8 cellular contexts compared by ENCODE assay signal in the genomic region with DNA sequence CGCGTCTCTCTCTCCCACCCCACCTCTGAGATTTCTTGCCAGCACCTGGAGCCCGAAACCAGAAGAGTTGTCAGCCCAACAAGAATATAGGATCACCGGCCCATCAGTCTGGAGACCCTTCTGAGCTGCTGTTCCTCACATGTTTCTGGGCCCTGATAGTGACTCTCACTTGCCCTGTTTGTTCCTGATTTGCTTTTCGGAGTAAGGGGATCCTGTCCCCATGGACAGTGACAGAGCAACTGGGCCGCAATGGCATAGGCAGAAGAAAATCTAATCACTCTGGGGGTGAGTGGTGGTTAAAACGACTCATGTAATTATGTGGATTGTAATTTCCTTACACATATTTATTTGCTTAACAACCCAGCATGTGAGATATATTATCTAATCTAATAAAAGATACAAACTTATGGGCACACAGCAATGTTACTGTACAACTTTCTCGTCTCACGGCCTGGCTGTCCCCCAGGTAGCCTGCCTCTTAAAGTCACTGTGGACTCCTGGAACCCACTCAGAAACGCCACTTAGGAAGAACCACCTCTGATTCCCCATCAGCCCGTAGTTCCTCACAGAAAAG. TPM values are rescaled to one million over a fixed set of nuclear protein-coding genes. Genes with fewer than 3 reads are reported as not detected.
A peak's percentile ranks its signal among the peaks of the same experiment; 100 is the strongest.
DNase-seq lines count a peak whose midpoint lies in the region; ATAC-seq and TF ChIP-seq lines count a peak whose summit lies in the region.

No MANE protein-coding gene starts in this region.

- CTCF ChIA-PET in HEK293T (lab: Yijun Ruan, JAX) = no interaction called here

- intact Hi-C loops in right lobe of liver (cut with DNase I) = no loop called here

- peak overlapping the region in 2 of 3 donors; percentile 23 to 50 for H3K4me3 ChIP-seq in right lobe of liver
- peak overlapping the region; percentile 46 to 88 (median 51) for H3K4me3 ChIP-seq in tibial nerve

- H3K9me3 Mint-ChIP-seq in activated T-cell treated with anti-CD3 and anti-CD28 coated beads, Interleukin-2, amount 50 U/mL, for 24 hours = no peaks in the 10 kb centered on the region
- no peaks in the 10 kb centered on the region for H3K9me3 Mint-ChIP-seq in activated naive CD8-positive, alpha-beta T cell treated with anti-CD3 and anti-CD28 coated beads, Interleukin-2, amount 50 U/mL, for 24 hours

- no peak for ATAC-seq in activated naive CD8-positive, alpha-beta T cell treated with anti-CD3 and anti-CD28 coated beads, Interleukin-2, amount 50 U/mL, for 24 hours
- ATAC-seq in right lobe of liver = no peak

- H3K9me3 ChIP-seq in right lobe of liver (no peaks in the 10 kb centered on the region), tibial nerve (no peaks in the 10 kb centered on the region)

- H3K4me3 Mint-ChIP-seq in activated T-cell treated with anti-CD3 and anti-CD28 coated beads, Interleukin-2, amount 50 U/mL, for 24 hours = peak overlapping the region; percentile 49
- H3K4me3 Mint-ChIP-seq in activated naive CD8-positive, alpha-beta T cell treated with anti-CD3 and anti-CD28 coated beads, Interleukin-2, amount 50 U/mL, for 24 hours = peak overlapping the region; percentile 70

- POLR2A ChIA-PET in HEK293T (lab: Yijun Ruan, JAX) = interaction anchor here (0.6 to 1.8 kb wide), 3 partner anchors 34 to 58 kb away, joined by 3 to 5 read pairs (median 3); no protein-coding TSS in a partner anchor

- TF ChIP-seq EP300 in tibial nerve (IDR thresholded peaks at IDR 0.05) = no peak

- H3K36me3 Mint-ChIP-seq in activated T-cell treated with anti-CD3 and anti-CD28 coated beads, Interleukin-2, amount 50 U/mL, for 24 hours (ENCODE audit: low read depth) = no peaks in the 10 kb centered on the region
- no peaks in the 10 kb centered on the region for H3K36me3 Mint-ChIP-seq in activated naive CD8-positive, alpha-beta T cell treated with anti-CD3 and anti-CD28 coated beads, Interleukin-2, amount 50 U/mL, for 24 hours (ENCODE audit: low read depth)

- DNase-seq in activated T-cell treated with anti-CD3 and anti-CD28 coated beads, Interleukin-2, amount 50 U/mL, for 24 hours = no peak
- DNase-seq in activated T-cell treated with anti-CD3 and anti-CD28 coated beads for 4 hours (no peak), right lobe of liver (no peak), tibial nerve (ENCODE audit: low spot score in 2 of 2) (no peak), AG20443 (ENCODE audit: low spot score) (no peak), HT-29 (ENCODE audit: low spot score) (no peak), HEK293T (ENCODE audit: extremely low spot score) (no peak)
- DNase-seq in activated naive CD8-positive, alpha-beta T cell treated with anti-CD3 and anti-CD28 coated beads, Interleukin-2, amount 50 U/mL, for 24 hours = no peak

- H3K27ac Mint-ChIP-seq in activated T-cell treated with anti-CD3 and anti-CD28 coated beads, Interleukin-2, amount 50 U/mL, for 24 hours = no peak overlapping the region
- H3K27ac Mint-ChIP-seq in activated naive CD8-positive, alpha-beta T cell treated with anti-CD3 and anti-CD28 coated beads, Interleukin-2, amount 50 U/mL, for 24 hours = no peak overlapping the region

- peaks cover 8% of the 10 kb centered on the region for H3K4me1 Mint-ChIP-seq in activated T-cell treated with anti-CD3 and anti-CD28 coated beads, Interleukin-2, amount 50 U/mL, for 24 hours (ENCODE audit: low read depth)
- peaks cover 4% of the 10 kb centered on the region for H3K4me1 Mint-ChIP-seq in activated naive CD8-positive, alpha-beta T cell treated with anti-CD3 and anti-CD28 coated beads, Interleukin-2, amount 50 U/mL, for 24 hours

- H3K27me3 ChIP-seq in right lobe of liver = no peaks in the 10 kb centered on the region
- no peaks in the 10 kb centered on the region for H3K27me3 ChIP-seq in tibial nerve

- TF ChIP-seq CTCF in right lobe of liver (IDR thresholded peaks at IDR 0.05) = no peak
- TF ChIP-seq CTCF in tibial nerve (IDR thresholded peaks at IDR 0.05) = no peak

- H3K27me3 Mint-ChIP-seq in activated T-cell treated with anti-CD3 and anti-CD28 coated beads, Interleukin-2, amount 50 U/mL, for 24 hours = peaks cover 73% of the 10 kb centered on the region
- H3K27me3 Mint-ChIP-seq in activated naive CD8-positive, alpha-beta T cell treated with anti-CD3 and anti-CD28 coated beads, Interleukin-2, amount 50 U/mL, for 24 hours = peaks cover 60% of the 10 kb centered on the region

- H3K27ac ChIP-seq in right lobe of liver (no peak overlapping the region), tibial nerve (peak overlapping the region; percentile 68 to 91 (median 76))

- H3K4me1 ChIP-seq in right lobe of liver (peaks cover 0 to 11% (median 0%) of the 10 kb centered on the region in 4 donors), tibial nerve (peaks cover 0 to 20% (median 0%) of the 10 kb centered on the region in 4 donors)

- 80% methylated on average over 6 of the region's 11 CpGs for WGBS in right lobe of liver (ENCODE audit: insufficient coverage, low coverage, low lambda C conversion rate, missing lambda C conversion rate)
- 49 to 50% methylated on average over 11 of the region's 11 CpGs for WGBS in tibial nerve, 2 donors

- TF ChIP-seq POLR2A in right lobe of liver (IDR thresholded peaks at IDR 0.05) (no peak), tibial nerve (IDR thresholded peaks at IDR 0.05) (no peak)

- H3K36me3 ChIP-seq in right lobe of liver = no peaks in the 10 kb centered on the region
- no peaks in the 10 kb centered on the region for H3K36me3 ChIP-seq in tibial nerve

TF ChIP-seq in HEK293T, 16 proteins besides CTCF, POLR2A, EP300 and RAD21:
- TF ChIP-seq FOXA1 (IDR thresholded peaks at IDR 0.05) (no peak), SUZ12 (IDR thresholded peaks at IDR 0.05) (no peak), LEF1 (IDR thresholded peaks at IDR 0.05; ENCODE audit: borderline replicate concordance) (no peak), NFRKB (IDR thresholded peaks at IDR 0.05) (no peak), TARDBP (IDR thresholded peaks at IDR 0.05) (no peak), SP1 (IDR thresholded peaks at IDR 0.05) (no peak), BHLHE40 (IDR thresholded peaks at IDR 0.05; ENCODE audit: borderline replicate concordance) (no peak), CTBP1 (IDR thresholded peaks at IDR 0.05; ENCODE audit: borderline replicate concordance) (no peak), ZNF384 (IDR thresholded peaks at IDR 0.05) (no peak), ELF4 (IDR thresholded peaks at IDR 0.05) (no peak), ARNT (IDR thresholded peaks at IDR 0.05) (no peak), FOXK2 (IDR thresholded peaks at IDR 0.05) (no peak), HDGF (IDR thresholded peaks at IDR 0.05; ENCODE audit: borderline replicate concordance) (no peak)

RNA-seq across cellular contexts. Expression of gene SMAD9, which starts 0.7 kb away (rescaled TPM):
- total RNA-seq in right lobe of liver (1 to 10 TPM in 4 of 6 experiments, under 1 TPM in 2; 0.80 to 1.5 (median 1.3) TPM), tibial nerve (10 to 100 TPM; 13.8 to 20.4 (median 15.8) TPM)
- 0.10 TPM in 1 of 2 replicates, not detected in the other for total RNA-seq in HT-29 (2014; rRNA removed; shearing (Covaris generic))

Comparison
In these comparisons a context has a peak if more than half of its experiments do, and no peak if none do; other contexts are left out.
1. H3K27ac ChIP-seq: peak in tibial nerve (4 of 4); none in right lobe of liver (0 of 3).
2. RNA of gene SMAD9, which starts 0.7 kb away (total RNA-seq): 13.8 to 20.4 TPM in tibial nerve; 0.80 to 1.5 TPM in right lobe of liver and 0.10 TPM in HT-29; every median in the first group is over 4 times any median in the second.